16 cellular contexts compared by ENCODE assay signal in the genomic region with DNA sequence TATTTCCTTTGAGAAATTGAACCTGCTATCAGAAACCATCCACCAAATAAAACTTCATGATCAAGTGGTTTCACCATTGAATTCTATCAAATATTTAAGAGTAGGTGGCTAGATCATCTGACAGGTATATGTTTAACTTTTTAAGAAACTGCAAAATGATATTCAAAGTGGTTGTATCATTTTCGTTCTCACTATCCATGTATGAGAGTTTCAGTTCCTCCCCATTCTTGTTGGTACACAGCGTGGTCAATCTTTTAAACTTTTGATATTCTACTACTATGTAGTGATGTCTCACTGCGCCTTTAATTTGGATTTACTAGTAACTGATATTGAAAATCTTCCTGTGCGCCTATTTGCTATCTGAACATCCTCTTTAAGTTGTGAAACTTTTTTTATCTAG.
A peak's percentile ranks its signal among the peaks of the same experiment; 100 is the strongest.
DNase-seq lines count a peak whose midpoint lies in the region; ATAC-seq and TF ChIP-seq lines count a peak whose summit lies in the region.
"Had no signal": no experiment of that assay in that cellular context is flagged by ENCODE, and none has a peak within 500 bp of the region (broad histone marks: within the 10 kb centered on the region; RNA-seq: fewer than 3 reads in every experiment).

No MANE protein-coding gene starts in this region.

- H4K8ac ChIP-seq in neuronal stem cell (ENCODE audit: low read depth, low read length) = no peak overlapping the region

- H3K4me3 Mint-ChIP-seq in endothelial cell (ENCODE audit: unreplicated experiment) = peak overlapping the region; percentile 14
- no peak overlapping the region for H3K4me3 Mint-ChIP-seq in HFFc6
- H3K4me3 Mint-ChIP-seq: activated naive CD8-positive, alpha-beta T cell had no signal

- H3K9me3 Mint-ChIP-seq in endothelial cell (ENCODE audit: unreplicated experiment) (no peaks in the 10 kb centered on the region), HFFc6 (peaks cover 39% of the 10 kb centered on the region)

- H3K79me1 ChIP-seq in neuronal stem cell (ENCODE audit: low read depth, low read length) = no peaks in the 10 kb centered on the region

- no peak overlapping the region for H3K14ac ChIP-seq in neuronal stem cell (ENCODE audit: low read length)

- no peaks in the 10 kb centered on the region for H3K9me3 ChIP-seq in BE2C
- peaks cover 4 to 52% of the 10 kb centered on the region in 2 donors for H3K9me3 ChIP-seq in neuronal stem cell (replicated peaks in 1 of 2; ENCODE audit: control insufficient read depth in 2 of 2, insufficient read depth in 1 of 2, low read depth in 1 of 2, low read length in 2 of 2)

- ATAC-seq in GM18861 (IDR thresholded peaks at IDR 0.05; ENCODE audit: unreplicated experiment) (peak; percentile 61), GM21576 (IDR thresholded peaks at IDR 0.05; ENCODE audit: unreplicated experiment) (peak; percentile 64), HG03280 (IDR thresholded peaks at IDR 0.05; ENCODE audit: unreplicated experiment) (peak; percentile 57)

- H2BK15ac ChIP-seq in neuronal stem cell (ENCODE audit: low read length) = no peak overlapping the region

- H2BK12ac ChIP-seq in neuronal stem cell (ENCODE audit: low read length) = no peak overlapping the region

- DNase-seq in endothelial cell (ENCODE audit: low spot score) (no peak), BE2C (no peak), HFFc6 (no peak), neuronal stem cell (ENCODE audit: low spot score) (no peak)
- DNase-seq: activated CD4-positive, alpha-beta T cell treated with anti-CD3 and anti-CD28 coated beads for 1 hour; DMS53; KG1; NCI-H524 treated with DMSO at 0.1 percent for 48 hours; T-helper 1 cell had no signal

- H3K4me3 ChIP-seq in BE2C (ENCODE audit: low read depth, low read length) = no peak overlapping the region
- no peak overlapping the region for H3K4me3 ChIP-seq in neuronal stem cell (ENCODE audit: low read length in 2 of 2)
- H3K4me3 ChIP-seq: BLaER1 treated with 17β-estradiol and CSF1 and Interleukin-3, amounts not matched to agents 10 nM and 100 nM had no signal

- H3K4me1 Mint-ChIP-seq in endothelial cell (ENCODE audit: unreplicated experiment) (no peaks in the 10 kb centered on the region), HFFc6 (ENCODE audit: low read depth) (peaks cover 62% of the 10 kb centered on the region)

- H3K27me3 Mint-ChIP-seq in endothelial cell (ENCODE audit: unreplicated experiment) (no peaks in the 10 kb centered on the region), HFFc6 (ENCODE audit: insufficient read depth) (peaks cover 1% of the 10 kb centered on the region)
- H3K27me3 Mint-ChIP-seq: activated naive CD8-positive, alpha-beta T cell had no signal

- H2BK5ac ChIP-seq in neuronal stem cell (ENCODE audit: low read length) = no peak overlapping the region

- H3K27ac Mint-ChIP-seq in endothelial cell (ENCODE audit: unreplicated experiment) (no peak overlapping the region), HFFc6 (no peak overlapping the region)
- H3K27ac Mint-ChIP-seq: activated naive CD8-positive, alpha-beta T cell had no signal

- WGBS in neuronal stem cell (ENCODE audit: extremely low coverage in 2 of 2, insufficient read length in 2 of 2, insufficient replicate concordance in 1 of 2), 2 donors = no CpG with 5 or more reads among the region's 4 CpGs

- no peaks in the 10 kb centered on the region for H3K27me3 ChIP-seq in BE2C
- H3K27me3 ChIP-seq in neuronal stem cell (ENCODE audit: control insufficient read depth in 3 of 3, insufficient read depth in 3 of 3, low read depth in 1 of 3, low read length in 3 of 3) = no peaks in the 10 kb centered on the region
- H3K27me3 ChIP-seq: BLaER1 treated with 17β-estradiol and CSF1 and Interleukin-3, amounts not matched to agents 10 nM and 100 nM had no signal

- H3K23ac ChIP-seq in neuronal stem cell (ENCODE audit: low read depth, low read length, poor library complexity) = no peak overlapping the region

- no peak overlapping the region for H2AFZ ChIP-seq in neuronal stem cell (ENCODE audit: low read length)

- H3K9ac ChIP-seq in neuronal stem cell (ENCODE audit: low read depth, low read length, poor library complexity) = no peak overlapping the region
- H3K9ac ChIP-seq: BLaER1 treated with 17β-estradiol and CSF1 and Interleukin-3, amounts not matched to agents 10 nM and 100 nM had no signal

- peaks cover 9% of the 10 kb centered on the region for H3K36me3 ChIP-seq in BE2C
- H3K36me3 ChIP-seq in neuronal stem cell (replicated peaks in 1 of 2; ENCODE audit: control insufficient read depth in 2 of 2, insufficient read depth in 2 of 2, low read length in 2 of 2) = peaks cover 0 to 40% of the 10 kb centered on the region in 2 donors

- no peak overlapping the region for H2BK120ac ChIP-seq in neuronal stem cell (ENCODE audit: low read depth, low read length)

- no peak overlapping the region for H3K27ac ChIP-seq in neuronal stem cell (replicated peaks; ENCODE audit: low read length)
- H3K27ac ChIP-seq: BLaER1 treated with 17β-estradiol and CSF1 and Interleukin-3, amounts not matched to agents 10 nM and 100 nM; HL-60; RWPE1 had no signal

- TF ChIP-seq CTCF in endothelial cell (IDR thresholded peaks at IDR 0.05; ENCODE audit: unreplicated experiment) (no peak), BE2C (IDR thresholded peaks at IDR 0.05; ENCODE audit: low read depth, low read length) (no peak), HFFc6 (IDR thresholded peaks at IDR 0.05) (no peak)

- peaks cover 23% of the 10 kb centered on the region for H3K36me3 Mint-ChIP-seq in endothelial cell (ENCODE audit: low read depth, unreplicated experiment)
- peaks cover 81% of the 10 kb centered on the region for H3K36me3 Mint-ChIP-seq in HFFc6 (ENCODE audit: low read depth)

- H2AK5ac ChIP-seq in neuronal stem cell (ENCODE audit: low read depth, low read length) = no peak overlapping the region

- H3K4me2 ChIP-seq in neuronal stem cell (ENCODE audit: insufficient read depth, low read length, poor library complexity, severe bottlenecking) = no peak overlapping the region

- H3K4me1 ChIP-seq in BE2C (no peaks in the 10 kb centered on the region), neuronal stem cell (ENCODE audit: control insufficient read depth in 2 of 2, insufficient read depth in 1 of 2, low read depth in 1 of 2, low read length in 2 of 2) (no peaks in the 10 kb centered on the region)

- no peak overlapping the region for H3K4ac ChIP-seq in neuronal stem cell (ENCODE audit: low read length)

- H3K18ac ChIP-seq in neuronal stem cell (ENCODE audit: low read length) = no peak overlapping the region

- H4K91ac ChIP-seq in neuronal stem cell (ENCODE audit: low read depth, low read length, poor library complexity) = no peak overlapping the region
